In genomic region chr15:63264685-63265302, GRCh38 we compare ENCODE assay signal across 17 cellular contexts. TPM values are rescaled to one million over a fixed set of nuclear protein-coding genes. Genes with fewer than 3 reads are reported as not detected.
A peak's percentile ranks its signal among the peaks of the same experiment; 100 is the strongest.
DNase-seq lines count a peak whose midpoint lies in the region; ATAC-seq and TF ChIP-seq lines count a peak whose summit lies in the region.
"Had no signal": no experiment of that assay in that cellular context is flagged by ENCODE, and none has a peak within 500 bp of the region (broad histone marks: within the 10 kb centered on the region; RNA-seq: fewer than 3 reads in every experiment).

No MANE protein-coding gene starts in this region.

- TF ChIP-seq CTCF in natural killer cell (IDR thresholded peaks at IDR 0.05) (no peak), endothelial cell (IDR thresholded peaks at IDR 0.05; ENCODE audit: unreplicated experiment) (no peak)

- H3K27ac Mint-ChIP-seq in natural killer cell = peak overlapping the region; percentile 5 to 47
- no peak overlapping the region for H3K27ac Mint-ChIP-seq in natural killer cell treated with Interleukin-12 subunit alpha and Interleukin-12 subunit beta and Interleukin-15 and Interleukin-18, amount 100 ng/mL, for 72 hours
- H3K27ac Mint-ChIP-seq in endothelial cell (ENCODE audit: unreplicated experiment) = no peak overlapping the region
- H3K27ac Mint-ChIP-seq: activated naive CD4-positive, alpha-beta T cell treated with anti-CD3 and anti-CD28 coated beads for 36 hours; endodermal cell; HFFc6 had no signal

- H3K4me1 Mint-ChIP-seq in natural killer cell (peaks cover 13 to 26% of the 10 kb centered on the region in 2 donors), endothelial cell (ENCODE audit: unreplicated experiment) (peaks cover 13% of the 10 kb centered on the region)
- peaks cover 10 to 13% of the 10 kb centered on the region in 2 donors for H3K4me1 Mint-ChIP-seq in natural killer cell treated with Interleukin-12 subunit alpha and Interleukin-12 subunit beta and Interleukin-15 and Interleukin-18, amount 100 ng/mL, for 72 hours (ENCODE audit: low read depth in 2 of 2)

- no peak for ATAC-seq in natural killer cell
- ATAC-seq in natural killer cell treated with Interleukin-12 subunit alpha and Interleukin-12 subunit beta and Interleukin-15 and Interleukin-18, amount 100 ng/mL, for 72 hours = no peak
- ATAC-seq: heart right ventricle, mucosa of descending colon had no signal

- DNase-seq in natural killer cell (no peak), amniotic epithelial cell (ENCODE audit: low read depth) (peak; percentile 64), iris pigment epithelial cell (ENCODE audit: low read depth) (peak; percentile 77), NCI-H187 treated with DMSO at 0.1 percent for 48 hours (lab: John Stamatoyannopoulos, UW) (no peak), NCI-H526 (lab: John Stamatoyannopoulos, UW) (no peak), endothelial cell (ENCODE audit: low spot score) (no peak), GM03348 (ENCODE audit: low spot score) (no peak)
- DNase-seq in natural killer cell treated with Interleukin-12 subunit alpha and Interleukin-12 subunit beta and Interleukin-15 and Interleukin-18, amount 100 ng/mL, for 72 hours (ENCODE audit: low spot score) = no peak
- DNase-seq: activated naive CD4-positive, alpha-beta T cell treated with anti-CD3 and anti-CD28 coated beads for 36 hours; endodermal cell; GF-D8; heart right ventricle; HFFc6; KG1; mucosa of descending colon; NCI-H1417; PC-9 had no signal

- H3K9me3 Mint-ChIP-seq in natural killer cell (no peaks in the 10 kb centered on the region), endothelial cell (ENCODE audit: unreplicated experiment) (no peaks in the 10 kb centered on the region)
- no peaks in the 10 kb centered on the region for H3K9me3 Mint-ChIP-seq in natural killer cell treated with Interleukin-12 subunit alpha and Interleukin-12 subunit beta and Interleukin-15 and Interleukin-18, amount 100 ng/mL, for 72 hours
- H3K9me3 Mint-ChIP-seq: activated naive CD4-positive, alpha-beta T cell treated with anti-CD3 and anti-CD28 coated beads for 36 hours; endodermal cell; HFFc6 had no signal

- H3K36me3 Mint-ChIP-seq in natural killer cell = peaks cover 41% of the 10 kb centered on the region
- H3K36me3 Mint-ChIP-seq in natural killer cell treated with Interleukin-12 subunit alpha and Interleukin-12 subunit beta and Interleukin-15 and Interleukin-18, amount 100 ng/mL, for 72 hours = peaks cover 41% of the 10 kb centered on the region
- H3K36me3 Mint-ChIP-seq in endothelial cell (ENCODE audit: low read depth, unreplicated experiment) = peaks cover 20% of the 10 kb centered on the region

- H3K4me3 Mint-ChIP-seq in natural killer cell (no peak overlapping the region), endothelial cell (ENCODE audit: unreplicated experiment) (no peak overlapping the region)
- H3K4me3 Mint-ChIP-seq in natural killer cell treated with Interleukin-12 subunit alpha and Interleukin-12 subunit beta and Interleukin-15 and Interleukin-18, amount 100 ng/mL, for 72 hours = no peak overlapping the region
- H3K4me3 Mint-ChIP-seq: activated naive CD4-positive, alpha-beta T cell treated with anti-CD3 and anti-CD28 coated beads for 36 hours; endodermal cell; HFFc6 had no signal

- intact Hi-C loops in natural killer cell (cut with micrococcal nuclease) = no loop called here

- H3K27me3 Mint-ChIP-seq in natural killer cell (ENCODE audit: low read depth in 2 of 2) (no peaks in the 10 kb centered on the region), endothelial cell (ENCODE audit: unreplicated experiment) (peaks cover 1% of the 10 kb centered on the region)
- H3K27me3 Mint-ChIP-seq in natural killer cell treated with Interleukin-12 subunit alpha and Interleukin-12 subunit beta and Interleukin-15 and Interleukin-18, amount 100 ng/mL, for 72 hours = no peaks in the 10 kb centered on the region

RNA-seq across cellular contexts. Expression of gene APH1B, which starts 12.6 kb away (rescaled TPM):
- total RNA-seq in natural killer cell (10 to 100 TPM in 1 of 3 donors, 1 to 10 TPM in 2; 8.6 to 12.4 (median 9.9) TPM), endothelial cell (ENCODE audit: unreplicated experiment) (26.3 TPM)
- 10 to 100 TPM in 1 of 2 donors, 1 to 10 TPM in 1; 8.7 to 14.7 TPM for total RNA-seq in natural killer cell treated with Interleukin-12 subunit alpha and Interleukin-12 subunit beta and Interleukin-15 and Interleukin-18, amount 100 ng/mL, for 72 hours

Comparison
In these comparisons a context has a peak if more than half of its experiments do, and no peak if none do; other contexts are left out.
1. H3K27ac Mint-ChIP-seq: peak in natural killer cell (2 of 2); none in natural killer cell treated with Interleukin-12 subunit alpha and Interleukin-12 subunit beta and Interleukin-15 and Interleukin-18, amount 100 ng/mL, for 72 hours (0 of 2) and endothelial cell (single experiment).
2. DNase-seq: peak in amniotic epithelial cell (single experiment) and iris pigment epithelial cell (single experiment); none in natural killer cell (single experiment), natural killer cell treated with Interleukin-12 subunit alpha and Interleukin-12 subunit beta and Interleukin-15 and Interleukin-18, amount 100 ng/mL, for 72 hours (single experiment), NCI-H187 treated with DMSO at 0.1 percent for 48 hours (single experiment), NCI-H526 (0 of 2), endothelial cell (single experiment) and GM03348 (single experiment).